In the genomic region with DNA sequence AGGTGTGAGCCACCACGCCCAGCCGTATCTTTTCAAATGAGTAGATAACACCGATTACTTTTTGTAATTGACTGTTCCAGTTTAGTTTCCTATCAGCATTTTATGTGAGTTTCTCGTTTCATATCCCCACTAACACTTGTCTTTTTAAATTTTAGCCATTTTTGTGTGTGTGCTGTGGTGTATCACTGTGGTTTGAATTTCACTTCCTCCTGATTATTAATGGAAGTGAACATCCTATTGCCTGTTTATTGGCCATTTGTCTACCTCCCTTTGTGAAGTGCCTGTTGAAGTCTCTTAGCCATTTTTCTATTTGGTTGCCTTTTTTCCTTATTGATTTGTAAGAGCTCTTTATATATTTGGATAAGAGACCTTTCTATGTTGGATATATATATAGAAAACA, we compare ENCODE assay signal across 1 cellular context.
TF ChIP-seq lines count a peak whose summit lies in the region.

No MANE protein-coding gene starts in this region.

TF ChIP-seq in HCT116, 20 proteins besides CTCF, POLR2A, EP300 and RAD21 (continued from another document):
- TF ChIP-seq, protein P1, sequence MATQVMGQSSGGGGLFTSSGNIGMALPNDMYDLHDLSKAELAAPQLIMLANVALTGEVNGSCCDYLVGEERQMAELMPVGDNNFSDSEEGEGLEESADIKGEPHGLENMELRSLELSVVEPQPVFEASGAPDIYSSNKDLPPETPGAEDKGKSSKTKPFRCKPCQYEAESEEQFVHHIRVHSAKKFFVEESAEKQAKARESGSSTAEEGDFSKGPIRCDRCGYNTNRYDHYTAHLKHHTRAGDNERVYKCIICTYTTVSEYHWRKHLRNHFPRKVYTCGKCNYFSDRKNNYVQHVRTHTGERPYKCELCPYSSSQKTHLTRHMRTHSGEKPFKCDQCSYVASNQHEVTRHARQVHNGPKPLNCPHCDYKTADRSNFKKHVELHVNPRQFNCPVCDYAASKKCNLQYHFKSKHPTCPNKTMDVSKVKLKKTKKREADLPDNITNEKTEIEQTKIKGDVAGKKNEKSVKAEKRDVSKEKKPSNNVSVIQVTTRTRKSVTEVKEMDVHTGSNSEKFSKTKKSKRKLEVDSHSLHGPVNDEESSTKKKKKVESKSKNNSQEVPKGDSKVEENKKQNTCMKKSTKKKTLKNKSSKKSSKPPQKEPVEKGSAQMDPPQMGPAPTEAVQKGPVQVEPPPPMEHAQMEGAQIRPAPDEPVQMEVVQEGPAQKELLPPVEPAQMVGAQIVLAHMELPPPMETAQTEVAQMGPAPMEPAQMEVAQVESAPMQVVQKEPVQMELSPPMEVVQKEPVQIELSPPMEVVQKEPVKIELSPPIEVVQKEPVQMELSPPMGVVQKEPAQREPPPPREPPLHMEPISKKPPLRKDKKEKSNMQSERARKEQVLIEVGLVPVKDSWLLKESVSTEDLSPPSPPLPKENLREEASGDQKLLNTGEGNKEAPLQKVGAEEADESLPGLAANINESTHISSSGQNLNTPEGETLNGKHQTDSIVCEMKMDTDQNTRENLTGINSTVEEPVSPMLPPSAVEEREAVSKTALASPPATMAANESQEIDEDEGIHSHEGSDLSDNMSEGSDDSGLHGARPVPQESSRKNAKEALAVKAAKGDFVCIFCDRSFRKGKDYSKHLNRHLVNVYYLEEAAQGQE (IDR thresholded peaks at IDR 0.05; ENCODE audit: low read depth): no peak
- TF ChIP-seq, protein P2, sequence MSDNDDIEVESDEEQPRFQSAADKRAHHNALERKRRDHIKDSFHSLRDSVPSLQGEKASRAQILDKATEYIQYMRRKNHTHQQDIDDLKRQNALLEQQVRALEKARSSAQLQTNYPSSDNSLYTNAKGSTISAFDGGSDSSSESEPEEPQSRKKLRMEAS (IDR thresholded peaks at IDR 0.05): no peak
- TF ChIP-seq TCF7L2 (IDR thresholded peaks at IDR 0.05; ENCODE audit: borderline replicate concordance, extremely low read depth, insufficient read depth, insufficient read length): no peak
- TF ChIP-seq ZFX (IDR thresholded peaks at IDR 0.05): no peak
